Comparison of ENCODE assay signal across 2 cellular contexts in genomic region chr3:135229018-135229495, GRCh38.
TF ChIP-seq lines count a peak whose summit lies in the region.

No MANE protein-coding gene starts in this region.

TF ChIP-seq in HCT116, 20 proteins besides CTCF, POLR2A, EP300 and RAD21:
- TF ChIP-seq, protein P1, sequence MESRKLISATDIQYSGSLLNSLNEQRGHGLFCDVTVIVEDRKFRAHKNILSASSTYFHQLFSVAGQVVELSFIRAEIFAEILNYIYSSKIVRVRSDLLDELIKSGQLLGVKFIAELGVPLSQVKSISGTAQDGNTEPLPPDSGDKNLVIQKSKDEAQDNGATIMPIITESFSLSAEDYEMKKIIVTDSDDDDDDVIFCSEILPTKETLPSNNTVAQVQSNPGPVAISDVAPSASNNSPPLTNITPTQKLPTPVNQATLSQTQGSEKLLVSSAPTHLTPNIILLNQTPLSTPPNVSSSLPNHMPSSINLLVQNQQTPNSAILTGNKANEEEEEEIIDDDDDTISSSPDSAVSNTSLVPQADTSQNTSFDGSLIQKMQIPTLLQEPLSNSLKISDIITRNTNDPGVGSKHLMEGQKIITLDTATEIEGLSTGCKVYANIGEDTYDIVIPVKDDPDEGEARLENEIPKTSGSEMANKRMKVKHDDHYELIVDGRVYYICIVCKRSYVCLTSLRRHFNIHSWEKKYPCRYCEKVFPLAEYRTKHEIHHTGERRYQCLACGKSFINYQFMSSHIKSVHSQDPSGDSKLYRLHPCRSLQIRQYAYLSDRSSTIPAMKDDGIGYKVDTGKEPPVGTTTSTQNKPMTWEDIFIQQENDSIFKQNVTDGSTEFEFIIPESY (IDR thresholded peaks at IDR 0.05; ENCODE audit: extremely low read depth, insufficient replicate concordance, low read length): no peak
- TF ChIP-seq SP1 (IDR thresholded peaks at IDR 0.05; ENCODE audit: low read depth) (no peak), JUND (IDR thresholded peaks at IDR 0.05) (no peak), CEBPB (IDR thresholded peaks at IDR 0.05; ENCODE audit: low read depth) (no peak), POLR2AphosphoS5 (IDR thresholded peaks at IDR 0.05; ENCODE audit: low read depth, low read length) (no peak), YY1 (IDR thresholded peaks at IDR 0.05; ENCODE audit: extremely low read depth, insufficient replicate concordance, low read depth, low read length) (no peak), EZH2phosphoT487 (IDR thresholded peaks at IDR 0.05; ENCODE audit: borderline replicate concordance) (no peak), EZH2 (IDR thresholded peaks at IDR 0.05) (no peak), ELF1 (IDR thresholded peaks at IDR 0.05; ENCODE audit: borderline replicate concordance, low read depth) (no peak), SRF (IDR thresholded peaks at IDR 0.05; ENCODE audit: low read depth) (no peak), ZFX (IDR thresholded peaks at IDR 0.05) (no peak), CBX3 (IDR thresholded peaks at IDR 0.05; ENCODE audit: low read depth) (no peak), SIN3A (IDR thresholded peaks at IDR 0.05; ENCODE audit: low read depth) (no peak), FOSL1 (IDR thresholded peaks at IDR 0.05; ENCODE audit: low read depth) (no peak), TCF7L2 (IDR thresholded peaks at IDR 0.05; ENCODE audit: borderline replicate concordance, extremely low read depth, insufficient read depth, insufficient read length) (no peak), ATF3 (IDR thresholded peaks at IDR 0.05) (no peak), EGR1 (IDR thresholded peaks at IDR 0.05; ENCODE audit: low read depth) (no peak), ZNF274 (IDR thresholded peaks at IDR 0.05; ENCODE audit: low read depth, low read length) (no peak)
- TF ChIP-seq, protein P2, sequence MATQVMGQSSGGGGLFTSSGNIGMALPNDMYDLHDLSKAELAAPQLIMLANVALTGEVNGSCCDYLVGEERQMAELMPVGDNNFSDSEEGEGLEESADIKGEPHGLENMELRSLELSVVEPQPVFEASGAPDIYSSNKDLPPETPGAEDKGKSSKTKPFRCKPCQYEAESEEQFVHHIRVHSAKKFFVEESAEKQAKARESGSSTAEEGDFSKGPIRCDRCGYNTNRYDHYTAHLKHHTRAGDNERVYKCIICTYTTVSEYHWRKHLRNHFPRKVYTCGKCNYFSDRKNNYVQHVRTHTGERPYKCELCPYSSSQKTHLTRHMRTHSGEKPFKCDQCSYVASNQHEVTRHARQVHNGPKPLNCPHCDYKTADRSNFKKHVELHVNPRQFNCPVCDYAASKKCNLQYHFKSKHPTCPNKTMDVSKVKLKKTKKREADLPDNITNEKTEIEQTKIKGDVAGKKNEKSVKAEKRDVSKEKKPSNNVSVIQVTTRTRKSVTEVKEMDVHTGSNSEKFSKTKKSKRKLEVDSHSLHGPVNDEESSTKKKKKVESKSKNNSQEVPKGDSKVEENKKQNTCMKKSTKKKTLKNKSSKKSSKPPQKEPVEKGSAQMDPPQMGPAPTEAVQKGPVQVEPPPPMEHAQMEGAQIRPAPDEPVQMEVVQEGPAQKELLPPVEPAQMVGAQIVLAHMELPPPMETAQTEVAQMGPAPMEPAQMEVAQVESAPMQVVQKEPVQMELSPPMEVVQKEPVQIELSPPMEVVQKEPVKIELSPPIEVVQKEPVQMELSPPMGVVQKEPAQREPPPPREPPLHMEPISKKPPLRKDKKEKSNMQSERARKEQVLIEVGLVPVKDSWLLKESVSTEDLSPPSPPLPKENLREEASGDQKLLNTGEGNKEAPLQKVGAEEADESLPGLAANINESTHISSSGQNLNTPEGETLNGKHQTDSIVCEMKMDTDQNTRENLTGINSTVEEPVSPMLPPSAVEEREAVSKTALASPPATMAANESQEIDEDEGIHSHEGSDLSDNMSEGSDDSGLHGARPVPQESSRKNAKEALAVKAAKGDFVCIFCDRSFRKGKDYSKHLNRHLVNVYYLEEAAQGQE (IDR thresholded peaks at IDR 0.05; ENCODE audit: low read depth): no peak
TF ChIP-seq in HCT116: peak in this region for 0.

TF ChIP-seq in WTC11, 78 proteins besides CTCF, POLR2A, EP300 and RAD21 (continued from another document):
- TF ChIP-seq, protein P3, sequence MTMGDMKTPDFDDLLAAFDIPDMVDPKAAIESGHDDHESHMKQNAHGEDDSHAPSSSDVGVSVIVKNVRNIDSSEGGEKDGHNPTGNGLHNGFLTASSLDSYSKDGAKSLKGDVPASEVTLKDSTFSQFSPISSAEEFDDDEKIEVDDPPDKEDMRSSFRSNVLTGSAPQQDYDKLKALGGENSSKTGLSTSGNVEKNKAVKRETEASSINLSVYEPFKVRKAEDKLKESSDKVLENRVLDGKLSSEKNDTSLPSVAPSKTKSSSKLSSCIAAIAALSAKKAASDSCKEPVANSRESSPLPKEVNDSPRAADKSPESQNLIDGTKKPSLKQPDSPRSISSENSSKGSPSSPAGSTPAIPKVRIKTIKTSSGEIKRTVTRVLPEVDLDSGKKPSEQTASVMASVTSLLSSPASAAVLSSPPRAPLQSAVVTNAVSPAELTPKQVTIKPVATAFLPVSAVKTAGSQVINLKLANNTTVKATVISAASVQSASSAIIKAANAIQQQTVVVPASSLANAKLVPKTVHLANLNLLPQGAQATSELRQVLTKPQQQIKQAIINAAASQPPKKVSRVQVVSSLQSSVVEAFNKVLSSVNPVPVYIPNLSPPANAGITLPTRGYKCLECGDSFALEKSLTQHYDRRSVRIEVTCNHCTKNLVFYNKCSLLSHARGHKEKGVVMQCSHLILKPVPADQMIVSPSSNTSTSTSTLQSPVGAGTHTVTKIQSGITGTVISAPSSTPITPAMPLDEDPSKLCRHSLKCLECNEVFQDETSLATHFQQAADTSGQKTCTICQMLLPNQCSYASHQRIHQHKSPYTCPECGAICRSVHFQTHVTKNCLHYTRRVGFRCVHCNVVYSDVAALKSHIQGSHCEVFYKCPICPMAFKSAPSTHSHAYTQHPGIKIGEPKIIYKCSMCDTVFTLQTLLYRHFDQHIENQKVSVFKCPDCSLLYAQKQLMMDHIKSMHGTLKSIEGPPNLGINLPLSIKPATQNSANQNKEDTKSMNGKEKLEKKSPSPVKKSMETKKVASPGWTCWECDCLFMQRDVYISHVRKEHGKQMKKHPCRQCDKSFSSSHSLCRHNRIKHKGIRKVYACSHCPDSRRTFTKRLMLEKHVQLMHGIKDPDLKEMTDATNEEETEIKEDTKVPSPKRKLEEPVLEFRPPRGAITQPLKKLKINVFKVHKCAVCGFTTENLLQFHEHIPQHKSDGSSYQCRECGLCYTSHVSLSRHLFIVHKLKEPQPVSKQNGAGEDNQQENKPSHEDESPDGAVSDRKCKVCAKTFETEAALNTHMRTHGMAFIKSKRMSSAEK (CRISPR knock-in tag; IDR thresholded peaks at IDR 0.05; ENCODE audit: borderline replicate concordance): no peak
- TF ChIP-seq ZNF425 (CRISPR knock-in tag; conservative IDR thresholded peaks at IDR 0.05) (no peak), USF1 (CRISPR knock-in tag; IDR thresholded peaks at IDR 0.05) (no peak), OVOL2 (CRISPR knock-in tag; IDR thresholded peaks at IDR 0.05; ENCODE audit: borderline replicate concordance) (no peak), NFATC4 (CRISPR knock-in tag; IDR thresholded peaks at IDR 0.05) (no peak), ESRRA (CRISPR knock-in tag; IDR thresholded peaks at IDR 0.05; ENCODE audit: borderline replicate concordance) (no peak), JAZF1 (CRISPR knock-in tag; IDR thresholded peaks at IDR 0.05) (no peak), MXD4 (CRISPR knock-in tag; IDR thresholded peaks at IDR 0.05; ENCODE audit: borderline replicate concordance) (no peak), CBFB (CRISPR knock-in tag; IDR thresholded peaks at IDR 0.05; ENCODE audit: low read depth) (no peak)
- TF ChIP-seq, protein P4, sequence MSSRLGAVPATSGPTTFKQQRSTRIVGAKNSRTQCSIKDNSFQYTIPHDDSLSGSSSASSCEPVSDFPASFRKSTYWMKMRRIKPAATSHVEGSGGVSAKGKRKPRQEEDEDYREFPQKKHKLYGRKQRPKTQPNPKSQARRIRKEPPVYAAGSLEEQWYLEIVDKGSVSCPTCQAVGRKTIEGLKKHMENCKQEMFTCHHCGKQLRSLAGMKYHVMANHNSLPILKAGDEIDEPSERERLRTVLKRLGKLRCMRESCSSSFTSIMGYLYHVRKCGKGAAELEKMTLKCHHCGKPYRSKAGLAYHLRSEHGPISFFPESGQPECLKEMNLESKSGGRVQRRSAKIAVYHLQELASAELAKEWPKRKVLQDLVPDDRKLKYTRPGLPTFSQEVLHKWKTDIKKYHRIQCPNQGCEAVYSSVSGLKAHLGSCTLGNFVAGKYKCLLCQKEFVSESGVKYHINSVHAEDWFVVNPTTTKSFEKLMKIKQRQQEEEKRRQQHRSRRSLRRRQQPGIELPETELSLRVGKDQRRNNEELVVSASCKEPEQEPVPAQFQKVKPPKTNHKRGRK (CRISPR knock-in tag; IDR thresholded peaks at IDR 0.05; ENCODE audit: borderline replicate concordance): no peak
